In genomic region chr1:23984417-23985186, GRCh38 we compare ENCODE assay signal across 13 cellular contexts. TPM values are rescaled to one million over a fixed set of nuclear protein-coding genes. Genes with fewer than 3 reads are reported as not detected.
A peak's percentile ranks its signal among the peaks of the same experiment; 100 is the strongest.
DNase-seq lines count a peak whose midpoint lies in the region; TF ChIP-seq lines count a peak whose summit lies in the region.
"Had no signal": no experiment of that assay in that cellular context is flagged by ENCODE, and none has a peak within 500 bp of the region (broad histone marks: within the 10 kb centered on the region; RNA-seq: fewer than 3 reads in every experiment).

No MANE protein-coding gene starts in this region.

- peaks cover 10% of the 10 kb centered on the region for H3K79me2 ChIP-seq in Karpas-422 (ENCODE audit: low read length)

- no peak for TF ChIP-seq CTCF in suprapubic skin (IDR thresholded peaks at IDR 0.05)

- DNase-seq in DMS 273 (lab: John Stamatoyannopoulos, UW; ENCODE audit: unreplicated experiment) (peak; percentile 44), DMS 273 treated with DMSO at 0.1 percent for 48 hours (lab: John Stamatoyannopoulos, UW) (no peak), adipocyte (ENCODE audit: low read depth) (peak; percentile 87), glomerular visceral epithelial cell (ENCODE audit: extremely low spot score) (peak; percentile 73), suprapubic skin (ENCODE audit: low spot score in 2 of 2) (no peak), SKM-1 (lab: John Stamatoyannopoulos, UW; ENCODE audit: unreplicated experiment) (no peak), Karpas-422 (no peak), NCI-H1436 treated with DMSO at 0.1 percent for 48 hours (lab: John Stamatoyannopoulos, UW) (no peak)
- DNase-seq: 8988T; activated CD8-positive, alpha-beta T cell treated with anti-CD3 and anti-CD28 coated beads, Interleukin-2, amount 10 ng/mL, durations not matched to agents 7 days and 5 days; MV-4-11; ovary had no signal

- H3K4me3 ChIP-seq in adipocyte (ENCODE audit: low read length) = no peak overlapping the region
- H3K4me3 ChIP-seq in suprapubic skin = no peak overlapping the region
- H3K4me3 ChIP-seq in Karpas-422 (ENCODE audit: low read length) = no peak overlapping the region
- H3K4me3 ChIP-seq: ovary, PC-9 had no signal

- H3K36me3 ChIP-seq in adipocyte (ENCODE audit: control insufficient read depth, insufficient read depth, low read length, severe bottlenecking) = no peaks in the 10 kb centered on the region
- H3K36me3 ChIP-seq in suprapubic skin = no peaks in the 10 kb centered on the region
- peaks cover under 1% of the 10 kb centered on the region; the same call in 1 of the 2 replicates for H3K36me3 ChIP-seq in Karpas-422 (ENCODE audit: insufficient read depth, low read length)
- H3K36me3 ChIP-seq: ovary had no signal

- no peak for TF ChIP-seq EP300 in suprapubic skin (IDR thresholded peaks at IDR 0.05)

- H3K9me3 ChIP-seq in adipocyte (ENCODE audit: control insufficient read depth, low read length) (no peaks in the 10 kb centered on the region), suprapubic skin (no peaks in the 10 kb centered on the region), Karpas-422 (ENCODE audit: low read length) (no peaks in the 10 kb centered on the region)
- H3K9me3 ChIP-seq: ovary had no signal

- H3K9me2 ChIP-seq in Karpas-422 (replicated peaks; ENCODE audit: insufficient read depth, low read length) = no peaks in the 10 kb centered on the region

- 68% methylated on average over 5 of the region's 5 CpGs for WGBS in suprapubic skin

- H4K20me1 ChIP-seq in Karpas-422 (ENCODE audit: insufficient read depth, low read depth, low read length) = 0 out of 2 replicates have a peak, but pooled peaks cover under 1% of the 10 kb centered on the region

- H3K9ac ChIP-seq in adipocyte (ENCODE audit: low read length) = no peak overlapping the region
- no peak overlapping the region for H3K9ac ChIP-seq in Karpas-422 (ENCODE audit: low read length)

- H3K27me3 ChIP-seq in adipocyte (replicated peaks; ENCODE audit: control insufficient read depth, insufficient read depth, low read length) (no peaks in the 10 kb centered on the region), suprapubic skin (no peaks in the 10 kb centered on the region), Karpas-422 (ENCODE audit: low read length) (no peaks in the 10 kb centered on the region)
- H3K27me3 ChIP-seq: ovary had no signal

- peaks cover 13% of the 10 kb centered on the region for H3K4me1 ChIP-seq in adipocyte (ENCODE audit: control insufficient read depth, insufficient read depth, low read length)
- peaks cover 20% of the 10 kb centered on the region for H3K4me1 ChIP-seq in suprapubic skin
- H3K4me1 ChIP-seq in Karpas-422 (ENCODE audit: low read length) = peaks cover 7% of the 10 kb centered on the region

- H3K4me2 ChIP-seq in Karpas-422 (ENCODE audit: low read depth, low read length, poor library complexity, severe bottlenecking) = no peak overlapping the region
- H3K4me2 ChIP-seq: PC-9 had no signal

- no peak for TF ChIP-seq POLR2A in suprapubic skin (IDR thresholded peaks at IDR 0.05)

- H3K27ac ChIP-seq in suprapubic skin (peak overlapping the region; percentile 42), Karpas-422 (ENCODE audit: low read length) (no peak overlapping the region)
- H3K27ac ChIP-seq: ovary, PC-9 had no signal

- no peak overlapping the region for H2AFZ ChIP-seq in Karpas-422 (ENCODE audit: low read length)
- H2AFZ ChIP-seq: PC-9 had no signal

RNA-seq across cellular contexts. Expression of gene SRSF10, which starts 4.5 kb away (rescaled TPM):
- total RNA-seq in suprapubic skin = 100 to 1,000 TPM in 1 of 4 donors, 10 to 100 TPM in 3; 67.7 to 162 (median 74.2) TPM
- 87.6 and 150 TPM in 2 replicates for total RNA-seq in Karpas-422 (2014; rRNA removed; shearing (Covaris generic); ENCODE audit: low replicate concordance)

RNA-seq across cellular contexts. Expression of gene PNRC2, which starts 25.0 kb away (rescaled TPM):
- total RNA-seq in suprapubic skin = 100 to 1,000 TPM in 1 of 4 donors, 10 to 100 TPM in 3; 80.4 to 101 (median 87.9) TPM
- 114 and 140 TPM in 2 replicates for total RNA-seq in Karpas-422 (2014; rRNA removed; shearing (Covaris generic); ENCODE audit: low replicate concordance)

Comparison
In these comparisons a context has a peak if more than half of its experiments do, and no peak if none do; other contexts are left out.
1. DNase-seq: peak in DMS 273 (single experiment), adipocyte (single experiment) and glomerular visceral epithelial cell (single experiment); none in DMS 273 treated with DMSO at 0.1 percent for 48 hours (single experiment), suprapubic skin (0 of 2), SKM-1 (single experiment), Karpas-422 (single experiment) and NCI-H1436 treated with DMSO at 0.1 percent for 48 hours (single experiment).